ENCODE assay signal across 9 cellular contexts in the genomic region with DNA sequence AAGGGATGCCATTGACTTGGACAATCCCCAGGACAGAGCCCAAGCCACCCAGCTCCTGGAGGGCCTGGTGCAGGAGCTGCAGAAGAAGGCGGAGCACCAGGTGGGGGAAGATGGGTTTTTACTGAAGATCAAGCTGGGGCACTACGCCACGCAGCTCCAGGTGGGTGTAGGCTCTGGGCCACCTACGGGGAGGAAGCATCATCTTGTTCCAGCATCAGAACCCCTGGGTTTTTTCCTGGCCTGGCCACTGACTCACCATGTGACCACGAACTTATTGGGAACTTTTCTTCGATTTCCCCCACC. TPM values are rescaled to one million over a fixed set of nuclear protein-coding genes. Genes with fewer than 3 reads are reported as not detected.
DNase-seq lines count a peak whose midpoint lies in the region; ATAC-seq and TF ChIP-seq lines count a peak whose summit lies in the region.
"Had no signal": no experiment of that assay in that cellular context is flagged by ENCODE, and none has a peak within 500 bp of the region (broad histone marks: within the 10 kb centered on the region; RNA-seq: fewer than 3 reads in every experiment).

No MANE protein-coding gene starts in this region.

- peak; percentile 64 to 67 for DNase-seq in activated T-cell treated with anti-CD3 and anti-CD28 coated beads, Interleukin-2, amount 50 U/mL, for 72 hours
- no peak for DNase-seq in natural killer cell
- DNase-seq in stimulated activated naive CD4-positive, alpha-beta T cell treated with Interleukin-2 at 50 U/mL for 16 hours (lab: John Stamatoyannopoulos, UW): peak; percentile 77
- DNase-seq in mucosa of descending colon: no peak

- H3K9me3 ChIP-seq in mucosa of descending colon: no peaks in the 10 kb centered on the region

- peaks cover 22% of the 10 kb centered on the region for H3K36me3 Mint-ChIP-seq in T-helper 1 cell treated with Interleukin-12 subunit alpha and Interleukin-12 subunit beta and Interleukin-4 antibody, amounts not matched to agents 30 μg/mL and 1 μg/mL, for 36 hours (ENCODE audit: low read depth)
- peaks cover 24 to 38% of the 10 kb centered on the region in 2 donors for H3K36me3 Mint-ChIP-seq in activated T-cell treated with anti-CD3 and anti-CD28 coated beads, Interleukin-2, amount 50 U/mL, for 72 hours (ENCODE audit: insufficient read depth in 2 of 2)
- H3K36me3 Mint-ChIP-seq in natural killer cell: no peaks in the 10 kb centered on the region

- TF ChIP-seq CTCF in natural killer cell (IDR thresholded peaks at IDR 0.05): no peak
- TF ChIP-seq CTCF in mucosa of descending colon (IDR thresholded peaks at IDR 0.05): no peak

- intact Hi-C loops in natural killer cell (cut with micrococcal nuclease): loop anchor here (5.0 kb wide), 1 partner anchor 108 kb away; a partner anchor contains a TSS
- intact Hi-C loops in mucosa of descending colon (cut with DNase I, micrococcal nuclease): no loop called here

- H3K9me3 Mint-ChIP-seq in T-helper 1 cell treated with Interleukin-12 subunit alpha and Interleukin-12 subunit beta and Interleukin-4 antibody, amounts not matched to agents 30 μg/mL and 1 μg/mL, for 36 hours: no peaks in the 10 kb centered on the region
- no peaks in the 10 kb centered on the region for H3K9me3 Mint-ChIP-seq in activated T-cell treated with anti-CD3 and anti-CD28 coated beads, Interleukin-2, amount 50 U/mL, for 72 hours
- no peaks in the 10 kb centered on the region for H3K9me3 Mint-ChIP-seq in natural killer cell
- H3K9me3 Mint-ChIP-seq: GM23338 had no signal

- H3K27ac Mint-ChIP-seq in T-helper 1 cell treated with Interleukin-12 subunit alpha and Interleukin-12 subunit beta and Interleukin-4 antibody, amounts not matched to agents 30 μg/mL and 1 μg/mL, for 36 hours: peak overlapping the region; percentile 80
- peak overlapping the region; percentile 76 for H3K27ac Mint-ChIP-seq in activated T-cell treated with anti-CD3 and anti-CD28 coated beads, Interleukin-2, amount 50 U/mL, for 72 hours
- H3K27ac Mint-ChIP-seq in natural killer cell: peak overlapping the region; percentile 93 to 95
- H3K27ac Mint-ChIP-seq: GM23338 had no signal

- no peaks in the 10 kb centered on the region for H3K36me3 ChIP-seq in mucosa of descending colon (ENCODE audit: low read depth)

- H3K4me3 ChIP-seq in mucosa of descending colon: no peak overlapping the region

- peaks cover 38% of the 10 kb centered on the region for H3K4me1 Mint-ChIP-seq in T-helper 1 cell treated with Interleukin-12 subunit alpha and Interleukin-12 subunit beta and Interleukin-4 antibody, amounts not matched to agents 30 μg/mL and 1 μg/mL, for 36 hours (ENCODE audit: low read depth)
- peaks cover 85% of the 10 kb centered on the region for H3K4me1 Mint-ChIP-seq in activated T-cell treated with anti-CD3 and anti-CD28 coated beads, Interleukin-2, amount 50 U/mL, for 72 hours (ENCODE audit: low read depth)
- peaks cover 43 to 51% of the 10 kb centered on the region in 2 donors for H3K4me1 Mint-ChIP-seq in natural killer cell

- ATAC-seq in activated T-cell treated with anti-CD3 and anti-CD28 coated beads, Interleukin-2, amount 50 U/mL, for 72 hours (replicated peaks in 1 of 2): peak; percentile 24 to 34
- ATAC-seq in natural killer cell: no peak
- no peak for ATAC-seq in GM19455 (IDR thresholded peaks at IDR 0.05; ENCODE audit: unreplicated experiment)
- no peak for ATAC-seq in HG03469 (IDR thresholded peaks at IDR 0.05; ENCODE audit: unreplicated experiment)
- ATAC-seq in mucosa of descending colon: no peak
- ATAC-seq in HG03342 (IDR thresholded peaks at IDR 0.05; ENCODE audit: unreplicated experiment): no peak

- no peaks in the 10 kb centered on the region for H3K27me3 Mint-ChIP-seq in T-helper 1 cell treated with Interleukin-12 subunit alpha and Interleukin-12 subunit beta and Interleukin-4 antibody, amounts not matched to agents 30 μg/mL and 1 μg/mL, for 36 hours (ENCODE audit: low read depth)
- H3K27me3 Mint-ChIP-seq in activated T-cell treated with anti-CD3 and anti-CD28 coated beads, Interleukin-2, amount 50 U/mL, for 72 hours (ENCODE audit: low read depth): no peaks in the 10 kb centered on the region
- no peaks in the 10 kb centered on the region for H3K27me3 Mint-ChIP-seq in natural killer cell (ENCODE audit: low read depth in 2 of 2)

- peaks cover 9% of the 10 kb centered on the region for H3K4me1 ChIP-seq in mucosa of descending colon (ENCODE audit: low read depth)

- peak overlapping the region; percentile 90 for H3K4me3 Mint-ChIP-seq in T-helper 1 cell treated with Interleukin-12 subunit alpha and Interleukin-12 subunit beta and Interleukin-4 antibody, amounts not matched to agents 30 μg/mL and 1 μg/mL, for 36 hours
- peak overlapping the region; percentile 91 to 96 for H3K4me3 Mint-ChIP-seq in activated T-cell treated with anti-CD3 and anti-CD28 coated beads, Interleukin-2, amount 50 U/mL, for 72 hours
- peak overlapping the region; percentile 93 for H3K4me3 Mint-ChIP-seq in natural killer cell

RNA-seq across cellular contexts. Expression of a gene that starts 1.5 kb away (rescaled TPM):
- 100 to 1,000 TPM; 243 to 264 TPM for total RNA-seq in activated T-cell treated with anti-CD3 and anti-CD28 coated beads, Interleukin-2, amount 50 U/mL, for 72 hours
- total RNA-seq in natural killer cell: 100 to 1,000 TPM; 112 to 135 (median 117) TPM
- 10 to 100 TPM; 26.4 to 53.7 (median 29.7) TPM for total RNA-seq in mucosa of descending colon

RNA-seq across cellular contexts. Expression of a gene that starts 13.6 kb away (rescaled TPM):
- 100 to 1,000 TPM; 252 to 269 TPM for total RNA-seq in activated T-cell treated with anti-CD3 and anti-CD28 coated beads, Interleukin-2, amount 50 U/mL, for 72 hours
- total RNA-seq in natural killer cell: 100 to 1,000 TPM in 2 of 3 donors, 10 to 100 TPM in 1; 79.9 to 112 (median 103) TPM
- total RNA-seq in mucosa of descending colon: 10 to 100 TPM; 30.1 to 93.0 (median 32.2) TPM

Comparison
In these comparisons a context has a peak if more than half of its experiments do, and no peak if none do; other contexts are left out.
1. ATAC-seq: peak in activated T-cell treated with anti-CD3 and anti-CD28 coated beads, Interleukin-2, amount 50 U/mL, for 72 hours (2 of 2); none in natural killer cell (0 of 3), GM19455 (single experiment), HG03469 (single experiment), mucosa of descending colon (single experiment) and HG03342 (single experiment).
2. DNase-seq: peak in activated T-cell treated with anti-CD3 and anti-CD28 coated beads, Interleukin-2, amount 50 U/mL, for 72 hours (2 of 2) and stimulated activated naive CD4-positive, alpha-beta T cell treated with Interleukin-2 at 50 U/mL for 16 hours (single experiment); none in natural killer cell (single experiment) and mucosa of descending colon (0 of 3).
3. Peak in every context shown above with its lines, with median percentiles within 50 percentile points of each other: H3K27ac Mint-ChIP-seq and H3K4me3 Mint-ChIP-seq.